Comparison of ENCODE assay signal across 11 cellular contexts in the genomic region with DNA sequence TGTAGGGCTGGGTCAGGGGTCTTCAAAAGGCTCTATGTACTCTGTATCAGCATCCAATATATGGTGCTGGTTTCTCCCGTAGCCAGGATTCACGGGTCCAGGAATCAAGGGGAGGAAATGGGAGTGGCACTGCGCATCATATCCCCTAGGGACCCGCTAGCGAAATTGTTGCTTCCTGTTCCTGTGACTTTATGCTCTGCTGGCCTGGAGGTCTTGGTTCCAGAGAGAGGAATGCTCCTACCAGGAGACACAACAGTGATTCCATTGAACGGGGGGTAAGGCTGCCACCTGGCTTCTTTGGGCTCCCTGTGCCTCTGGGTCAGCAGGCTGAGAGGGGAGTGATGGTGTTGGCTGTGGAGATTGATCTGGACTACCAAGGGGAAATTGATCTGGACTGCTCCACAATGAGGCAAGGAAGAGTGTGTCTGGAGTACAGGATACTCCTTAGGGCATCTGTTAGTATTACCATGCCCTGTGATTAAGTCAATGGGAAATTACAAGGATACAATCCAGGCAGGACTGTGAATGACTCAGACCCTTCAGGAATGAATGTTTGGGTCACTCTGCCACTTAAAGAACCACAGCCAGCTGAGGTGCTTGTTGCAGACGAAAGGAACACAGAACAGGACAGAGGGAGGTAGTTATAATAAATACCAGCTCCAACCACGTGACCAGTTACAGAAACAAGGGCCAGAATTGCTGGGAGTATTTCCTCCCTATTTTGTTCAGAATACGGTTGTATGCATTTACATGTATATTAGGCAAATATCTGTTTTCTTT. TPM values are rescaled to one million over a fixed set of nuclear protein-coding genes. Genes with fewer than 3 reads are reported as not detected.
A peak's percentile ranks its signal among the peaks of the same experiment; 100 is the strongest.
DNase-seq lines count a peak whose midpoint lies in the region; ATAC-seq and TF ChIP-seq lines count a peak whose summit lies in the region.
"Had no signal": no experiment of that assay in that cellular context is flagged by ENCODE, and none has a peak within 500 bp of the region (broad histone marks: within the 10 kb centered on the region; RNA-seq: fewer than 3 reads in every experiment).

No MANE protein-coding gene starts in this region.

- peak; percentile 45 to 72 for ATAC-seq in gastrocnemius medialis
- no peak for ATAC-seq in HG03039 (IDR thresholded peaks at IDR 0.05; ENCODE audit: unreplicated experiment)

- H3K36me3 ChIP-seq in SJSA1: peaks cover 35% of the 10 kb centered on the region
- H3K36me3 ChIP-seq in gastrocnemius medialis: no peaks in the 10 kb centered on the region

- TF ChIP-seq CTCF in fibroblast of villous mesenchyme (IDR thresholded peaks at IDR 0.05; ENCODE audit: insufficient read depth, low read depth, low read length) (no peak), gastrocnemius medialis (IDR thresholded peaks at IDR 0.05 in 4 of 5, conservative IDR thresholded peaks at IDR 0.05 in 1 of 5) (no peak)

- H3K27me3 ChIP-seq in SJSA1 (replicated peaks) (no peaks in the 10 kb centered on the region), gastrocnemius medialis (no peaks in the 10 kb centered on the region)

- H3K27ac ChIP-seq in SJSA1: peak overlapping the region; percentile 96
- H3K27ac ChIP-seq in gastrocnemius medialis: peak overlapping the region; percentile 56 to 75 (median 61)

- H3K9me3 ChIP-seq in SJSA1 (replicated peaks): no peaks in the 10 kb centered on the region
- no peaks in the 10 kb centered on the region for H3K9me3 ChIP-seq in gastrocnemius medialis

- no peak for TF ChIP-seq POLR2A in gastrocnemius medialis (IDR thresholded peaks at IDR 0.05)

- peak; percentile 98 for DNase-seq in EH (ENCODE audit: low read depth)
- DNase-seq in SJSA1 (ENCODE audit: low read depth in 1 of 2, low spot score in 2 of 2): peak; percentile 92 to 98
- DNase-seq in fibroblast of villous mesenchyme (ENCODE audit: low read depth): peak; percentile 97
- no peak for DNase-seq in gastrocnemius medialis
- DNase-seq in stimulated activated CD4-positive, alpha-beta T cell treated with anti-CD3 and anti-CD28 coated beads, Interleukin-1b, Interleukin-23, amount 100 ng/mL, for 48 hours: no peak
- no peak for DNase-seq in NCI-H2171 (lab: John Stamatoyannopoulos, UW)
- DNase-seq in activated effector memory CD4-positive, alpha-beta T cell treated with Interleukin-2 at 50 U/mL for 16 hours: no peak
- DNase-seq: activated naive CD4-positive, alpha-beta T cell treated with anti-CD3 and anti-CD28 coated beads, Interleukin-2, amount 10 ng/mL, durations not matched to agents 7 days and 5 days; NCI-H1694 treated with DMSO at 0.1 percent for 48 hours; stimulated activated CD4-positive, alpha-beta T cell treated with anti-CD3 and anti-CD28 coated beads, Interleukin-4, amount 100 ng/mL, for 4 hours had no signal

- intact Hi-C loops in gastrocnemius medialis (cut with DNase I; ENCODE audit: low total_unique reads): no loop called here

- H3K4me1 ChIP-seq in SJSA1 (replicated peaks) (peaks cover 63% of the 10 kb centered on the region), gastrocnemius medialis (peaks cover 44% of the 10 kb centered on the region in 2 donors)

- in situ Hi-C loops in gastrocnemius medialis (cut with MboI; ENCODE audit: low sequenced_read_pairs in 4 of 4): loop anchor here in 1 of 4 donors (10.0 kb wide), 1 partner anchor 72 kb away; no protein-coding TSS in a partner anchor

- H3K4me3 ChIP-seq in SJSA1: no peak overlapping the region
- peak overlapping the region; percentile 3 for H3K4me3 ChIP-seq in fibroblast of villous mesenchyme (ENCODE audit: low read depth, low read length)
- no peak overlapping the region for H3K4me3 ChIP-seq in gastrocnemius medialis

RNA-seq across cellular contexts. Expression of gene SPSB1, which starts 10.2 kb away (rescaled TPM):
- 16.2 and 24.4 TPM in 2 replicates for total RNA-seq in SJSA1 (2014; rRNA removed; shearing (Covaris generic))
- total RNA-seq in fibroblast of villous mesenchyme: 20.7 and 48.6 TPM in 2 replicates
- 100 to 1,000 TPM in 1 of 4 donors, 10 to 100 TPM in 3; 40.4 to 161 (median 56.6) TPM for total RNA-seq in gastrocnemius medialis

Comparison
In these comparisons a context has a peak if more than half of its experiments do, and no peak if none do; other contexts are left out.
1. DNase-seq: peak in EH (single experiment), SJSA1 (2 of 2) and fibroblast of villous mesenchyme (single experiment); none in gastrocnemius medialis (0 of 2), stimulated activated CD4-positive, alpha-beta T cell treated with anti-CD3 and anti-CD28 coated beads, Interleukin-1b, Interleukin-23, amount 100 ng/mL, for 48 hours (single experiment), NCI-H2171 (single experiment) and activated effector memory CD4-positive, alpha-beta T cell treated with Interleukin-2 at 50 U/mL for 16 hours (single experiment).